9 cellular contexts compared by ENCODE assay signal in genomic region chr20:20780127-20780822, GRCh38.
DNase-seq lines count a peak whose midpoint lies in the region; ATAC-seq and TF ChIP-seq lines count a peak whose summit lies in the region.
"Had no signal": no experiment of that assay in that cellular context is flagged by ENCODE, and none has a peak within 500 bp of the region (broad histone marks: within the 10 kb centered on the region; RNA-seq: fewer than 3 reads in every experiment).

No MANE protein-coding gene starts in this region.

- H3K27ac Mint-ChIP-seq in CD14-positive monocyte = peak overlapping the region; percentile 89 to 98 (median 97)
- H3K27ac Mint-ChIP-seq: T-helper 1 cell treated with Interleukin-12 subunit alpha and Interleukin-12 subunit beta and Interleukin-4 antibody, amounts not matched to agents 30 μg/mL and 1 μg/mL, for 36 hours had no signal

- DNase-seq in CD14-positive monocyte (ENCODE audit: low spot score) (peak; percentile 92), NCI-H510A (lab: John Stamatoyannopoulos, UW) (peak; percentile 64), fibroblast of gingiva (ENCODE audit: low read depth) (peak; percentile 79), pons (ENCODE audit: low spot score) (peak; percentile 63), T1000 (lab: John Stamatoyannopoulos, UW) (no peak)
- DNase-seq in effector CD8-positive, alpha-beta T cell (lab: John Stamatoyannopoulos, UW) = no peak

- ATAC-seq in HG02588 (IDR thresholded peaks at IDR 0.05; ENCODE audit: unreplicated experiment) = peak; percentile 53
- no peak for ATAC-seq in GM18870 (IDR thresholded peaks at IDR 0.05; ENCODE audit: unreplicated experiment)

- H3K36me3 Mint-ChIP-seq in CD14-positive monocyte = no peaks in the 10 kb centered on the region

- peaks cover 41% of the 10 kb centered on the region for H3K4me1 Mint-ChIP-seq in CD14-positive monocyte

- no peaks in the 10 kb centered on the region for H3K27me3 Mint-ChIP-seq in CD14-positive monocyte (ENCODE audit: low read depth in 3 of 3)

- H3K4me3 Mint-ChIP-seq in CD14-positive monocyte = peak overlapping the region in 1 of 2 donors; percentile 62
- H3K4me3 Mint-ChIP-seq: T-helper 1 cell treated with Interleukin-12 subunit alpha and Interleukin-12 subunit beta and Interleukin-4 antibody, amounts not matched to agents 30 μg/mL and 1 μg/mL, for 36 hours had no signal

- intact Hi-C loops in CD14-positive monocyte (cut with micrococcal nuclease) = loop anchor here (5.0 kb wide), 2 partner anchors 43 to 48 kb away; no protein-coding TSS in a partner anchor

- no peak for TF ChIP-seq CTCF in CD14-positive monocyte (IDR thresholded peaks at IDR 0.05)

- H3K9me3 Mint-ChIP-seq in CD14-positive monocyte = peaks cover 0 to 5% (median 0%) of the 10 kb centered on the region in 7 donors
- H3K9me3 Mint-ChIP-seq: T-helper 1 cell treated with Interleukin-12 subunit alpha and Interleukin-12 subunit beta and Interleukin-4 antibody, amounts not matched to agents 30 μg/mL and 1 μg/mL, for 36 hours had no signal

Comparison
In these comparisons a context has a peak if more than half of its experiments do, and no peak if none do; other contexts are left out.
1. DNase-seq: peak in CD14-positive monocyte (single experiment), NCI-H510A (single experiment), fibroblast of gingiva (single experiment) and pons (single experiment); none in effector CD8-positive, alpha-beta T cell (single experiment) and T1000 (single experiment).